ENCODE assay signal across 1 cellular context in the genomic region with DNA sequence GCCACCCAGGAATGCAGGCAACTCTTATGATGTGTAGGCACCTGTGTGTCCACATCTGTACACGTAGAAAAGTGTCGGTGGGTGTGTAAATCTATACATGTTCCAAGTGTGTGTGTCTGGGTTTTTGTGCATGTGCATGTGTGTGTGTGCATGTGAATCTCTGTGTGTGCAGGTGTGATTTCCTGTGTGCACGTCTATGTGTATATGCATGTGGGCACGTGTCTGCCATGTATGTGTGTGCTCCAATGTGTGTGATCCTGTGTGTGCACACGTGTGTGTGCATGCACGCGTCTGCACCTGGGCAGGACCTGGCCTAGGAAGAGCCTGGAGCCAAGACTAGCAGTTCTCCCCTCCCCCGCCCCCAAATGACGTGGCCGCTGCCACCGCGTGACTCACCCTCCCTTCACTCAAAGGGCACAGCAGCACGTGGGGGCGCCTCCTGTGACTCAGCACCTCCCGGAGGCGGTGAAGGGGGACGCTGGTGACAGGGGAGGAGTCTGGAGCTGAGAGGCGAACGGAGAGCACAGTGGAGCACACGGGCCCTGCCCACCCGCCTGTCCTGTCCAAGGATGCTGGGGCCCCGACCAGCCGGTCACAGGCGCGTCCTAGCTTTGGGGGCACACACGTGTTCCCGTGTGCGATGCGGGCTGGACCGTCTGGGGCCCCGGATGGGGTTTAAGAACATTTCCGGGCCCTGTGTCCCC.
TF ChIP-seq lines count a peak whose summit lies in the region.

No MANE protein-coding gene starts in this region.

TF ChIP-seq in H1, 55 proteins besides CTCF, POLR2A, EP300 and RAD21:
- TF ChIP-seq TAF7 (optimal IDR thresholded peaks at IDR 0.05; ENCODE audit: borderline replicate concordance, low read depth, low read length) (peak; percentile 40), TBP (IDR thresholded peaks at IDR 0.05; ENCODE audit: low read depth, low read length) (peak; percentile 39; the same call in 1 of the 2 replicates), BACH1 (IDR thresholded peaks at IDR 0.05; ENCODE audit: low read length) (peak; percentile 92), BRCA1 (IDR thresholded peaks at IDR 0.05; ENCODE audit: low read depth, low read length) (no peak), BCL11A (IDR thresholded peaks at IDR 0.05; ENCODE audit: low read depth in 2 of 2, low read length in 2 of 2) (no peak), GTF2F1 (IDR thresholded peaks at IDR 0.05; ENCODE audit: borderline replicate concordance, low read depth, low read length) (no peak), TAF1 (IDR thresholded peaks at IDR 0.05; ENCODE audit: low read depth, low read length) (peak; percentile 36; the same call in 1 of the 2 replicates), PHF8 (conservative IDR thresholded peaks at IDR 0.05; ENCODE audit: low read depth, low read length) (no peak), FOSL1 (IDR thresholded peaks at IDR 0.05; ENCODE audit: insufficient read depth, low read depth, low read length) (no peak), ASH2L (IDR thresholded peaks at IDR 0.05; ENCODE audit: low read length) (peak; percentile 41), SIN3A (conservative IDR thresholded peaks at IDR 0.05 in 1 of 2, IDR thresholded peaks at IDR 0.05 in 1 of 2; ENCODE audit: low read depth in 1 of 2, low read length in 2 of 2) (0 out of 4 replicates have a peak, but pooled peaks of 1 of the 2 experiments have one; percentile 31), JUND (IDR thresholded peaks at IDR 0.05; ENCODE audit: low read length) (peak; percentile 94), SP2 (IDR thresholded peaks at IDR 0.05; ENCODE audit: low read length) (no peak), KDM1A (IDR thresholded peaks at IDR 0.05; ENCODE audit: borderline replicate concordance, low read length) (peak; percentile 11; the same call in 1 of the 2 replicates), MAFK (IDR thresholded peaks at IDR 0.05; ENCODE audit: low read depth, low read length) (peak; percentile 82; the same call in 1 of the 2 replicates), CBX8 (IDR thresholded peaks at IDR 0.05; ENCODE audit: borderline replicate concordance, low read depth, low read length) (no peak), CREB1 (IDR thresholded peaks at IDR 0.05) (peak; percentile 91), CHD2 (IDR thresholded peaks at IDR 0.05; ENCODE audit: low read length) (0 out of 2 replicates have a peak, but pooled peaks have one; percentile 24)
- TF ChIP-seq, protein P1, sequence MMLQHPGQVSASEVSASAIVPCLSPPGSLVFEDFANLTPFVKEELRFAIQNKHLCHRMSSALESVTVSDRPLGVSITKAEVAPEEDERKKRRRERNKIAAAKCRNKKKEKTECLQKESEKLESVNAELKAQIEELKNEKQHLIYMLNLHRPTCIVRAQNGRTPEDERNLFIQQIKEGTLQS (IDR thresholded peaks at IDR 0.05; ENCODE audit: insufficient read depth, low read depth, low read length), result peak; percentile 76
- TF ChIP-seq, protein P2, sequence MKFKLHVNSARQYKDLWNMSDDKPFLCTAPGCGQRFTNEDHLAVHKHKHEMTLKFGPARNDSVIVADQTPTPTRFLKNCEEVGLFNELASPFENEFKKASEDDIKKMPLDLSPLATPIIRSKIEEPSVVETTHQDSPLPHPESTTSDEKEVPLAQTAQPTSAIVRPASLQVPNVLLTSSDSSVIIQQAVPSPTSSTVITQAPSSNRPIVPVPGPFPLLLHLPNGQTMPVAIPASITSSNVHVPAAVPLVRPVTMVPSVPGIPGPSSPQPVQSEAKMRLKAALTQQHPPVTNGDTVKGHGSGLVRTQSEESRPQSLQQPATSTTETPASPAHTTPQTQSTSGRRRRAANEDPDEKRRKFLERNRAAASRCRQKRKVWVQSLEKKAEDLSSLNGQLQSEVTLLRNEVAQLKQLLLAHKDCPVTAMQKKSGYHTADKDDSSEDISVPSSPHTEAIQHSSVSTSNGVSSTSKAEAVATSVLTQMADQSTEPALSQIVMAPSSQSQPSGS (IDR thresholded peaks at IDR 0.05; ENCODE audit: low read length), result peak; percentile 62; the same call in 1 of the 2 replicates
- TF ChIP-seq, protein P3, sequence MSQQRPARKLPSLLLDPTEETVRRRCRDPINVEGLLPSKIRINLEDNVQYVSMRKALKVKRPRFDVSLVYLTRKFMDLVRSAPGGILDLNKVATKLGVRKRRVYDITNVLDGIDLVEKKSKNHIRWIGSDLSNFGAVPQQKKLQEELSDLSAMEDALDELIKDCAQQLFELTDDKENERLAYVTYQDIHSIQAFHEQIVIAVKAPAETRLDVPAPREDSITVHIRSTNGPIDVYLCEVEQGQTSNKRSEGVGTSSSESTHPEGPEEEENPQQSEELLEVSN (IDR thresholded peaks at IDR 0.05), result peak; percentile 69
- TF ChIP-seq, protein P4, sequence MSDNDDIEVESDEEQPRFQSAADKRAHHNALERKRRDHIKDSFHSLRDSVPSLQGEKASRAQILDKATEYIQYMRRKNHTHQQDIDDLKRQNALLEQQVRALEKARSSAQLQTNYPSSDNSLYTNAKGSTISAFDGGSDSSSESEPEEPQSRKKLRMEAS (IDR thresholded peaks at IDR 0.05), result peak; percentile 97
- TF ChIP-seq, protein P5, sequence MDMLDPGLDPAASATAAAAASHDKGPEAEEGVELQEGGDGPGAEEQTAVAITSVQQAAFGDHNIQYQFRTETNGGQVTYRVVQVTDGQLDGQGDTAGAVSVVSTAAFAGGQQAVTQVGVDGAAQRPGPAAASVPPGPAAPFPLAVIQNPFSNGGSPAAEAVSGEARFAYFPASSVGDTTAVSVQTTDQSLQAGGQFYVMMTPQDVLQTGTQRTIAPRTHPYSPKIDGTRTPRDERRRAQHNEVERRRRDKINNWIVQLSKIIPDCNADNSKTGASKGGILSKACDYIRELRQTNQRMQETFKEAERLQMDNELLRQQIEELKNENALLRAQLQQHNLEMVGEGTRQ (IDR thresholded peaks at IDR 0.05; ENCODE audit: low read length), result peak; percentile 77
